22 cellular contexts compared by ENCODE assay signal in the genomic region with DNA sequence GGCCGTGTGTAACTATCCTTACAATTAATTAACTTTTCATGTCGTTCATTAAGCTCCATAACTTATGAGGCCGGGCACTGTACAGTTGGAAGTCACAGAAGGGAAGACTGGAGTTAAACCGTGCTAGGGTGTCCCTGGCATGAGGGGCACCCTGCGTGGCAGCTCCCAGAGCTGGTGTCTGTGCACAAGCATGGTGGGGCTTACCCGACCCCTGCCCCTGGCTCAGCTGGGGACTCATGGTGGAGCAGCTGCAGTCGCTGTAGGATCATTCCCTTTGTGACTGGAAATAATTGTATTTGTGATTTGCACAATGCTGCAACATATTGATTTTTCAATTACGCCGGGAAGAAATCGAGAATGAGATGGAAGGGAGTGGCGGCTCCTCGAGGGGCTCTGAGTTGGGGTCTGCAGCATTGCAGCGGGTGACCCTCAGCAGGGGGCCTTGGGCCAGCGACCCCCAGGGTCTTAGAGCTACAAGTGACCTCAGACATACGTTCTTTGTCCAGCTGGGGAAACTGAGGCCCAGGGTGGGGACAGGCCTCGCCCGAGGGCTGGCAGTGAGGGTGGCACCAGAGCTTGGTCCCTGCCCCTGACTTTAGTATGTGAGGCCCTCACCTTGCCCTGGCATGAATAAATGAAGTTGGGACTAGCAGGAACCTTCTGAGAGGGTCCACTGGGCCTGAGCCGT.
DNase-seq lines count a peak whose midpoint lies in the region; ATAC-seq and TF ChIP-seq lines count a peak whose summit lies in the region.
"Had no signal": no experiment of that assay in that cellular context is flagged by ENCODE, and none has a peak within 500 bp of the region (broad histone marks: within the 10 kb centered on the region; RNA-seq: fewer than 3 reads in every experiment).

No MANE protein-coding gene starts in this region.

- H3K9ac ChIP-seq in BLaER1 = no peak overlapping the region
- no peak overlapping the region for H3K9ac ChIP-seq in neural progenitor cell

- H4K20me1 ChIP-seq in BLaER1 = no peaks in the 10 kb centered on the region
- H4K20me1 ChIP-seq in neural progenitor cell (ENCODE audit: low read depth) = no peaks in the 10 kb centered on the region

- peaks cover 5% of the 10 kb centered on the region for H3K27me3 Mint-ChIP-seq in neural progenitor cell (ENCODE audit: insufficient read depth, low read depth)

- H3K4me1 Mint-ChIP-seq in neural progenitor cell = peaks cover 5% of the 10 kb centered on the region
- H3K4me1 Mint-ChIP-seq: activated CD4-positive, alpha-beta T cell treated with anti-CD3 and anti-CD28 coated beads, Interleukin-2, amount 10 ng/mL, durations not matched to agents 24 days and 14 days; T-helper 17 cell had no signal

- peaks cover 6% of the 10 kb centered on the region for H3K9me3 Mint-ChIP-seq in neural progenitor cell
- H3K9me3 Mint-ChIP-seq: activated CD4-positive, alpha-beta T cell treated with anti-CD3 and anti-CD28 coated beads, Interleukin-2, amount 10 ng/mL, durations not matched to agents 24 days and 14 days had no signal

- DNase-seq in COR-L47 (lab: John Stamatoyannopoulos, UW) = peak; percentile 55
- DNase-seq in activated CD8-positive, alpha-beta memory T cell treated with anti-CD3 and anti-CD28 coated beads, Interleukin-2, amount 50 U/mL, for 48 hours = peak; percentile 22
- no peak for DNase-seq in neural progenitor cell (ENCODE audit: low spot score)
- DNase-seq in SKM-1 treated with dmso at 0.1 percent for 144 hours (lab: John Stamatoyannopoulos, UW; ENCODE audit: unreplicated experiment) = no peak
- DNase-seq in NCI-H510A treated with DMSO at 0.1 percent for 48 hours (lab: John Stamatoyannopoulos, UW) = no peak
- DNase-seq: activated CD4-positive, alpha-beta T cell treated with anti-CD3 and anti-CD28 coated beads, Interleukin-2, amount 10 ng/mL, durations not matched to agents 24 days and 14 days; activated gamma-delta T cell; amygdala; DMS79; MV-4-11; NCI-H187; NCI-H345; NK-92 treated with Interleukin-12 subunit alpha and Interleukin-12 subunit beta, amount 100 ng/mL, for 24 hours; T-helper 17 cell had no signal

- no peak overlapping the region for H3K27ac ChIP-seq in BLaER1
- H3K27ac ChIP-seq in neural progenitor cell = no peak overlapping the region
- H3K27ac ChIP-seq: pancreas had no signal

- H3K36me3 Mint-ChIP-seq in neural progenitor cell = no peaks in the 10 kb centered on the region

- H3F3A ChIP-seq in neural progenitor cell (ENCODE audit: low read depth) = no peaks in the 10 kb centered on the region

- H3K4me1 ChIP-seq in BLaER1 = peaks cover 53% of the 10 kb centered on the region
- H3K4me1 ChIP-seq in neural progenitor cell = no peaks in the 10 kb centered on the region
- H3K4me1 ChIP-seq: pancreas had no signal

- H3K4me3 ChIP-seq in BLaER1 = no peak overlapping the region
- no peak overlapping the region for H3K4me3 ChIP-seq in neural progenitor cell
- H3K4me3 ChIP-seq: GM12878, pancreas had no signal

- H2AFZ ChIP-seq in neural progenitor cell (replicated peaks) = no peak overlapping the region

- no peak for TF ChIP-seq CTCF in neural progenitor cell (IDR thresholded peaks at IDR 0.05)

- ATAC-seq in GM18498 (IDR thresholded peaks at IDR 0.05; ENCODE audit: unreplicated experiment) = no peak
- ATAC-seq: GM12878, Panc1, pancreas, sciatic nerve, T-helper 17 cell had no signal

- H3K9me3 ChIP-seq in BLaER1 (peaks cover 17% of the 10 kb centered on the region), neural progenitor cell (ENCODE audit: low read depth) (no peaks in the 10 kb centered on the region)
- H3K9me3 ChIP-seq: pancreas had no signal

- no peaks in the 10 kb centered on the region for H3K79me2 ChIP-seq in neural progenitor cell (ENCODE audit: low read depth)

- H3K4me3 Mint-ChIP-seq in neural progenitor cell = no peak overlapping the region
- H3K4me3 Mint-ChIP-seq: activated CD4-positive, alpha-beta T cell treated with anti-CD3 and anti-CD28 coated beads, Interleukin-2, amount 10 ng/mL, durations not matched to agents 24 days and 14 days; dendritic cell treated with granulocyte-macrophage colony-stimulating factor and Interleukin-4, amounts not matched to agents 40 ng/mL and 50 ng/mL, for 4 days; naive thymus-derived CD4-positive, alpha-beta T cell; T-helper 17 cell had no signal

- H3K4me2 ChIP-seq in BLaER1 = peak overlapping the region; percentile 74
- no peak overlapping the region for H3K4me2 ChIP-seq in neural progenitor cell

- H3K27ac Mint-ChIP-seq in neural progenitor cell = peak overlapping the region; percentile 50
- H3K27ac Mint-ChIP-seq: activated CD4-positive, alpha-beta T cell treated with anti-CD3 and anti-CD28 coated beads, Interleukin-2, amount 10 ng/mL, durations not matched to agents 24 days and 14 days; dendritic cell treated with granulocyte-macrophage colony-stimulating factor and Interleukin-4, amounts not matched to agents 40 ng/mL and 50 ng/mL, for 4 days; naive thymus-derived CD4-positive, alpha-beta T cell; T-helper 17 cell had no signal

- H3K36me3 ChIP-seq in BLaER1 (no peaks in the 10 kb centered on the region), neural progenitor cell (no peaks in the 10 kb centered on the region)
- H3K36me3 ChIP-seq: pancreas had no signal

- H3K27me3 ChIP-seq in BLaER1 (no peaks in the 10 kb centered on the region), neural progenitor cell (no peaks in the 10 kb centered on the region)
- H3K27me3 ChIP-seq: pancreas had no signal

Comparison
In these comparisons a context has a peak if more than half of its experiments do, and no peak if none do; other contexts are left out.
1. DNase-seq: peak in COR-L47 (single experiment) and activated CD8-positive, alpha-beta memory T cell treated with anti-CD3 and anti-CD28 coated beads, Interleukin-2, amount 50 U/mL, for 48 hours (single experiment); none in neural progenitor cell (single experiment), SKM-1 treated with dmso at 0.1 percent for 144 hours (single experiment) and NCI-H510A treated with DMSO at 0.1 percent for 48 hours (single experiment).